In the genomic region with DNA sequence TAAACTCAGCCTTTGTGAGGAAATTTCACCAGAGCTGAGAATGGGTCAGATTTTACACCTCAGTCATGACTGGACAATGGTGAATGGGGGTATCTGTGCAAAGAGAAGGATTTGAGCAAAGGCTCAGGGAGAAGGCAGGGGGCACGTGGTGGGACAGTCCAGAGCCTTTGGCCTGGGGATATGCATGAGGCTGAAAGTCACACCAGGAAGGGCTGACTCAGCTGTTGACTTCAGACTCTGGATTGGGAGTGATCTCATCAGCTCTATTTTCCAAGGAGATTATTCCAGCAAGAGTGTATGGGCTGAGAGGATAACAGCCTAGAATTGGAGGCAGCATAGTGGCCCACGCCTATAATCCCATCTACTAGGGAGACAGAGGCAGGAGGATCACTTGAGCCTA, we compare ENCODE assay signal across 16 cellular contexts. TPM values are rescaled to one million over a fixed set of nuclear protein-coding genes. Genes with fewer than 3 reads are reported as not detected.
DNase-seq lines count a peak whose midpoint lies in the region; TF ChIP-seq lines count a peak whose summit lies in the region.
"Had no signal": no experiment of that assay in that cellular context is flagged by ENCODE, and none has a peak within 500 bp of the region (broad histone marks: within the 10 kb centered on the region; RNA-seq: fewer than 3 reads in every experiment).

No MANE protein-coding gene starts in this region.

- TF ChIP-seq CTCF in AG10803 (conservative IDR thresholded peaks at IDR 0.05; ENCODE audit: low read length) (no peak), choroid plexus epithelial cell (conservative IDR thresholded peaks at IDR 0.05; ENCODE audit: low read depth, low read length) (no peak), endodermal cell (conservative IDR thresholded peaks at IDR 0.05) (no peak), endothelial cell (IDR thresholded peaks at IDR 0.05; ENCODE audit: unreplicated experiment) (no peak)

- H3K36me3 Mint-ChIP-seq in endodermal cell (ENCODE audit: low read depth) (no peaks in the 10 kb centered on the region), endothelial cell (ENCODE audit: low read depth, unreplicated experiment) (no peaks in the 10 kb centered on the region)
- H3K36me3 Mint-ChIP-seq: activated naive CD4-positive, alpha-beta T cell treated with anti-CD3 and anti-CD28 coated beads, Interleukin-2, amount 50 U/mL, for 72 hours had no signal

- 74 to 89% methylated on average over 1 to 2 of the region's 2 CpGs for WGBS in endodermal cell (ENCODE audit: insufficient coverage in 1 of 2, insufficient read length in 1 of 2), 2 experiments

- H3K9me3 ChIP-seq in endodermal cell (ENCODE audit: control insufficient read depth, low read length) = peaks cover 6% of the 10 kb centered on the region

- no peaks in the 10 kb centered on the region for H3K36me3 ChIP-seq in endodermal cell (ENCODE audit: control insufficient read depth, insufficient read depth, low read length)

- peaks cover 9% of the 10 kb centered on the region for H3K9me3 Mint-ChIP-seq in endodermal cell
- no peaks in the 10 kb centered on the region for H3K9me3 Mint-ChIP-seq in endothelial cell (ENCODE audit: unreplicated experiment)

- no peak overlapping the region for H3K9ac ChIP-seq in endodermal cell (ENCODE audit: extremely low read depth, low read length, poor library complexity, severe bottlenecking)

- peak; percentile 33 for DNase-seq in AG10803 (ENCODE audit: low read depth)
- peak; percentile 76 for DNase-seq in M059J (ENCODE audit: low read depth)
- peak; percentile 24 for DNase-seq in choroid plexus epithelial cell (ENCODE audit: low read depth)
- DNase-seq in kidney tubule cell (ENCODE audit: low spot score) = peak; percentile 55
- no peak for DNase-seq in endodermal cell
- DNase-seq in endothelial cell (ENCODE audit: low spot score) = no peak
- DNase-seq in stimulated activated naive CD4-positive, alpha-beta T cell (lab: John Stamatoyannopoulos, UW) = no peak
- DNase-seq in central memory CD4-positive, alpha-beta T cell = no peak
- DNase-seq: activated CD8-positive, alpha-beta T cell treated with anti-CD3 and anti-CD28 coated beads, Interleukin-2, amount 10 ng/mL, durations not matched to agents 7 days and 5 days; DMS153; midbrain; NCI-H1105; posterior cingulate gyrus; stimulated activated naive CD4-positive, alpha-beta T cell treated with Interleukin-2 at 50 U/mL for 16 hours had no signal

- no peaks in the 10 kb centered on the region for H3K27me3 ChIP-seq in endodermal cell (ENCODE audit: control insufficient read depth, insufficient read depth, low read length, poor library complexity, severe bottlenecking)

- H3K27ac ChIP-seq in endodermal cell (ENCODE audit: low read depth, low read length) = no peak overlapping the region
- H3K27ac ChIP-seq: RWPE1 had no signal

- no peak overlapping the region for H3K27ac Mint-ChIP-seq in endodermal cell
- no peak overlapping the region for H3K27ac Mint-ChIP-seq in endothelial cell (ENCODE audit: unreplicated experiment)
- H3K27ac Mint-ChIP-seq: activated CD8-positive, alpha-beta T cell treated with anti-CD3 and anti-CD28 coated beads, Interleukin-2, amount 10 ng/mL, durations not matched to agents 7 days and 5 days; activated naive CD4-positive, alpha-beta T cell treated with anti-CD3 and anti-CD28 coated beads, Interleukin-2, amount 50 U/mL, for 72 hours had no signal

- no peak overlapping the region for H3K4me3 Mint-ChIP-seq in endodermal cell
- no peak overlapping the region for H3K4me3 Mint-ChIP-seq in endothelial cell (ENCODE audit: unreplicated experiment)
- H3K4me3 Mint-ChIP-seq: activated CD8-positive, alpha-beta T cell treated with anti-CD3 and anti-CD28 coated beads, Interleukin-2, amount 10 ng/mL, durations not matched to agents 7 days and 5 days had no signal

- H3K4me1 Mint-ChIP-seq in endodermal cell (peaks cover 15% of the 10 kb centered on the region), endothelial cell (ENCODE audit: unreplicated experiment) (peaks cover 3% of the 10 kb centered on the region)

- H3K4me3 ChIP-seq in AG10803 (ENCODE audit: low read length) (no peak overlapping the region), choroid plexus epithelial cell (ENCODE audit: low read depth, low read length) (no peak overlapping the region), endodermal cell (ENCODE audit: low read length) (no peak overlapping the region)

- no peaks in the 10 kb centered on the region for H3K27me3 Mint-ChIP-seq in endodermal cell (ENCODE audit: insufficient read depth)
- peaks cover 2% of the 10 kb centered on the region for H3K27me3 Mint-ChIP-seq in endothelial cell (ENCODE audit: unreplicated experiment)

- no peaks in the 10 kb centered on the region for H3K4me1 ChIP-seq in endodermal cell (ENCODE audit: control insufficient read depth, insufficient read depth, low read length)

RNA-seq across cellular contexts. Expression of a gene that starts 53.6 kb away (rescaled TPM):
- 0.10 TPM in 1 of 2 replicates, not detected in the other for total RNA-seq in M059J (2014; rRNA removed; shearing (Covaris generic))
- total RNA-seq in endodermal cell (1 to 10 TPM in 1 of 2 donors, under 1 TPM in 1; 0.04 to 1.2 TPM), endothelial cell (ENCODE audit: unreplicated experiment) (not detected)
- 0.18 TPM for polyA plus RNA-seq in endodermal cell (2013, experiment 1 of 2)
- polyA plus RNA-seq in endodermal cell (2013, experiment 2 of 2) = 0.46 TPM

Comparison
In these comparisons a context has a peak if more than half of its experiments do, and no peak if none do; other contexts are left out.
1. DNase-seq: peak in AG10803 (single experiment), M059J (single experiment), choroid plexus epithelial cell (single experiment) and kidney tubule cell (single experiment); none in endodermal cell (single experiment), endothelial cell (single experiment), stimulated activated naive CD4-positive, alpha-beta T cell (0 of 6) and central memory CD4-positive, alpha-beta T cell (single experiment).